ENCODE assay signal across 8 cellular contexts in genomic region chr11:128582496-128583366, GRCh38. TPM values are rescaled to one million over a fixed set of nuclear protein-coding genes. Genes with fewer than 3 reads are reported as not detected.
DNase-seq lines count a peak whose midpoint lies in the region; ATAC-seq and TF ChIP-seq lines count a peak whose summit lies in the region.

No MANE protein-coding gene starts in this region.

- no peak overlapping the region for H3K4me3 ChIP-seq in BJ (ENCODE audit: low read depth, low read length)
- peak overlapping the region; percentile 55 for H3K4me3 ChIP-seq in HUES48 (ENCODE audit: low read depth, low read length)
- no peak overlapping the region for H3K4me3 ChIP-seq in brain microvascular endothelial cell (ENCODE audit: low read depth, low read length)
- H3K4me3 ChIP-seq in lung, result no peak overlapping the region

- TF ChIP-seq CTCF in BJ (IDR thresholded peaks at IDR 0.05; ENCODE audit: insufficient read depth, low read depth, low read length), result no peak
- TF ChIP-seq CTCF in brain microvascular endothelial cell (IDR thresholded peaks at IDR 0.05; ENCODE audit: low read depth, low read length, missing control alignments), result no peak
- no peak for TF ChIP-seq CTCF in lung (IDR thresholded peaks at IDR 0.05; ENCODE audit: control extremely low read depth, extremely low read depth)

- ATAC-seq in lung (ENCODE audit: insufficient read depth, low FRiP score) (peak; percentile 75), GM21447 (IDR thresholded peaks at IDR 0.05; ENCODE audit: unreplicated experiment) (no peak)

- peak overlapping the region; percentile 32; the same call in 1 of the 2 replicates for H3K9ac ChIP-seq in HUES48 (ENCODE audit: low read depth, low read length)

- WGBS in lung, 2 donors, result 38 to 43% methylated on average over 8 of the region's 8 CpGs

- in situ Hi-C loops in brain microvascular endothelial cell (cut with HindIII; ENCODE audit: low pct_ligation_motif_present, low sequenced_read_pairs), result no loop called here

- H3K27ac ChIP-seq in HUES48 (ENCODE audit: low read depth, low read length) (peak overlapping the region; percentile 87), brain microvascular endothelial cell (peak overlapping the region; percentile 55), lung (ENCODE audit: low read depth in 1 of 2, low read length in 1 of 2) (peak overlapping the region in 1 of 2 donors; percentile 62)

- H3K9me3 ChIP-seq in HUES48 (ENCODE audit: control insufficient read depth, insufficient read depth, low read length) (no peaks in the 10 kb centered on the region), lung (ENCODE audit: control insufficient read depth in 2 of 2, insufficient read depth in 1 of 2, low read length in 1 of 2) (peaks cover 0 to 2% of the 10 kb centered on the region in 2 donors)

- H3K4me1 ChIP-seq in HUES48 (ENCODE audit: control insufficient read depth, insufficient read depth, low read length) (peaks cover 77% of the 10 kb centered on the region), lung (ENCODE audit: control insufficient read depth in 2 of 2, insufficient read depth in 2 of 2, low read length in 2 of 2) (peaks cover 7 to 19% of the 10 kb centered on the region in 2 donors)

- POLR2A ChIA-PET in BJ (lab: Charles Lee), result interaction anchor here (0.5 kb wide), 1 partner anchor 8 kb away, joined by 3 read pairs; no protein-coding TSS in a partner anchor

- no peaks in the 10 kb centered on the region for H3K36me3 ChIP-seq in BJ (ENCODE audit: control insufficient read depth, insufficient read depth, low read length)
- H3K36me3 ChIP-seq in HUES48 (ENCODE audit: control insufficient read depth, insufficient read depth, low read length), result no peaks in the 10 kb centered on the region
- no peaks in the 10 kb centered on the region for H3K36me3 ChIP-seq in brain microvascular endothelial cell (replicated peaks)
- no peaks in the 10 kb centered on the region for H3K36me3 ChIP-seq in lung (ENCODE audit: control insufficient read depth in 2 of 2, insufficient read depth in 2 of 2, low read length in 2 of 2)

- DNase-seq in BJ (ENCODE audit: low read depth) (peak; percentile 83), brain microvascular endothelial cell (peak; percentile 98), lung (ENCODE audit: low spot score) (no peak), cerebellar nuclear complex (lab: John Stamatoyannopoulos, UW) (no peak), NAMALWA (ENCODE audit: low spot score) (no peak), OCI-M2 (lab: John Stamatoyannopoulos, UW; ENCODE audit: unreplicated experiment) (no peak)

- H3K27me3 ChIP-seq in BJ (ENCODE audit: control insufficient read depth, insufficient read depth, low read length), result peaks cover 15% of the 10 kb centered on the region
- H3K27me3 ChIP-seq in HUES48 (ENCODE audit: control insufficient read depth, insufficient read depth, low read length), result no peaks in the 10 kb centered on the region
- no peaks in the 10 kb centered on the region for H3K27me3 ChIP-seq in brain microvascular endothelial cell (replicated peaks)
- no peaks in the 10 kb centered on the region for H3K27me3 ChIP-seq in lung (ENCODE audit: control insufficient read depth, insufficient read depth)

- CTCF ChIA-PET in BJ (lab: Yijun Ruan, JAX), result no interaction called here

RNA-seq across cellular contexts. Expression of gene ETS1, which starts 4.6 kb away (rescaled TPM):
- polyA plus RNA-seq in BJ (2011; rRNA removed), result 38.5 and 44.7 TPM in 2 replicates
- 43.0 and 47.1 TPM in 2 replicates for polyA minus RNA-seq in BJ (2011; rRNA and poly(A)+ RNA removed)
- 100 to 1,000 TPM in 1 of 2 donors, 10 to 100 TPM in 1; 85.7 to 154 TPM for total RNA-seq in lung
- polyA plus RNA-seq in lung, result 10 to 100 TPM; 20.7 to 71.7 TPM

Comparison
In these comparisons a context has a peak if more than half of its experiments do, and no peak if none do; other contexts are left out.
1. DNase-seq: peak in BJ (single experiment) and brain microvascular endothelial cell (single experiment); none in lung (single experiment), cerebellar nuclear complex (0 of 2), NAMALWA (single experiment) and OCI-M2 (single experiment).